Comparison of ENCODE assay signal across 23 cellular contexts in the genomic region with DNA sequence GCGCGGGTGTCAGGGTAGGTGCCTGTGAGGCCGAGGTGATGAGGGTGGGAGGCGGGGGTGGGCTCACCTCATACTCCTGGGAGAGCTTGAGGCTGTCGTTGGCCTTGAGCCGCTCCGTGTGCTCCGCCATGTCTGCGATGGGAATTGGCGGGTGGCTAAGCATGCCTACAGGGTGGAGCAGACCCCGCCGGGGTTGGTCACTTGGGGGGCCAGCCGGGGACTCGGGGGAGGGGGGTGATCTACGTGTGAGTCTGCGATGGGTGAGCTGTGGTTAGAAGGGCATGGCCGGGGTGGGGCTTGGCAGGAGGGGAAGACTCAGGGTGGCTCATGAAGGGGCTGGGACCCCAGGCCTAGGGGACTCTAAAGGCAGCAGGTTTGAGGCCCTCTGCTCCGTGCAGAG.
"Had no signal": no experiment of that assay in that cellular context is flagged by ENCODE, and none has a peak within 500 bp of the region (broad histone marks: within the 10 kb centered on the region; RNA-seq: fewer than 3 reads in every experiment).

No MANE protein-coding gene starts in this region.

- H3K9me3 ChIP-seq: esophagus muscularis mucosa, gastroesophageal sphincter, heart left ventricle, left ventricle myocardium inferior, lower lobe of right lung, mucosa of descending colon had no signal

- H3K79me2 ChIP-seq: hepatocyte had no signal

- H3K4me2 ChIP-seq: hepatocyte had no signal

- H3K27ac ChIP-seq: coronary artery, dorsolateral prefrontal cortex, esophagus muscularis mucosa, foreskin keratinocyte, gastroesophageal sphincter, heart left ventricle, hepatocyte, left ventricle myocardium inferior, lower lobe of right lung had no signal

- ATAC-seq: foreskin keratinocyte, gastroesophageal sphincter, heart left ventricle, left colon, left lobe of liver, lower lobe of right lung, mucosa of descending colon had no signal

- H3K27ac Mint-ChIP-seq: immature natural killer cell, mesothelial cell of epicardium had no signal

- H3K27me3 ChIP-seq: dorsolateral prefrontal cortex, esophagus muscularis mucosa, foreskin keratinocyte, gastroesophageal sphincter, heart left ventricle, hepatocyte had no signal

- H3K4me3 ChIP-seq: coronary artery, dorsolateral prefrontal cortex, esophagus muscularis mucosa, gastroesophageal sphincter, heart left ventricle, hepatocyte, left ventricle myocardium inferior, lower lobe of right lung, mucosa of descending colon had no signal

- H3K36me3 Mint-ChIP-seq: immature natural killer cell had no signal

- H3K4me3 Mint-ChIP-seq: immature natural killer cell, mesothelial cell of epicardium had no signal

- H2AFZ ChIP-seq: hepatocyte had no signal

- H3K4me1 Mint-ChIP-seq: immature natural killer cell, mesothelial cell of epicardium had no signal

- H3K4me1 ChIP-seq: esophagus muscularis mucosa, foreskin keratinocyte, gastroesophageal sphincter, heart left ventricle, left ventricle myocardium inferior, lower lobe of right lung had no signal

- DNase-seq: dermis blood vessel endothelial cell; dorsolateral prefrontal cortex; effector CD4-positive, alpha-beta T cell; effector memory CD4-positive, alpha-beta T cell; foreskin keratinocyte; heart left ventricle; hypothalamus; immature natural killer cell; islet precursor cell; kidney; kidney glomerular epithelial cell; left colon; left ventricle myocardium inferior; lower lobe of right lung; mesenchymal stem cell; mucosa of descending colon; naive B cell had no signal
